ENCODE assay signal across 8 cellular contexts in the genomic region with DNA sequence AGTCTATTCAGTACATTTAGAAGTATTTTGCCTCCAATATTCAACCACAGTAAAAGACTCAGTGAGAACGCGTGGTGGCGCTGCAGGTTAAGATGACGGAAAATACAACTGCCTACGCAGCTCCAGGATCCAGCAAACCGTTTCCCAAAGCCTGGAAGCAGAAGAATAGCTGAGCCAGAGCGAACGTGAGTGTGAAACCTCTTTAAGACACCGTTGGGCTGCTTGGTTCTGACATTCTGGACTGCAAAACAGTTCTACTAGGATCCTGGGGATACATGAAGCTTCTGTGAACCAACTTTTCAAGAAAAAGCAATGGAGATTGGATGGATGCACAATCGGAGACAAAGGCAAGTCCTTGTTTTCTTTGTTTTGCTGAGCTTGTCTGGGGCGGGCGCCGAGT. TPM values are rescaled to one million over a fixed set of nuclear protein-coding genes. Genes with fewer than 3 reads are reported as not detected.
DNase-seq lines count a peak whose midpoint lies in the region; ATAC-seq and TF ChIP-seq lines count a peak whose summit lies in the region.

PCDHB16 (plus strand) TSS at position 140 of the 400 bp plus-strand sequence; CDS start at position 313, 173 bp downstream.

- no CpG with 5 or more reads among the region's 13 CpGs for WGBS in mesendoderm (ENCODE audit: extremely low coverage, insufficient coverage, low lambda C conversion rate)

- H3K4me2 ChIP-seq in mesendoderm (ENCODE audit: low read length) (peak within 1 kb of the TSS; percentile 60), PC-3 (ENCODE audit: low read length) (no peak within 1 kb of the TSS)

- no peaks in the 10 kb centered on the region for H3K9me2 ChIP-seq in PC-3 (replicated peaks; ENCODE audit: low read length)

- no peak within 1 kb of the TSS for H2BK120ac ChIP-seq in mesendoderm (ENCODE audit: low read depth, low read length)

- BruUV-seq in PC-3 (replicated peaks; lab: Mats Ljungman, UMichigan), result no TSS peak

- no peak for ATAC-seq in PC-3

- H4K5ac ChIP-seq in mesendoderm (ENCODE audit: low read length), result no peak within 1 kb of the TSS

- H3K36me3 ChIP-seq in mesendoderm (ENCODE audit: control insufficient read depth, insufficient read depth, low read length), result no peaks in the 10 kb centered on the region
- peaks cover 3% of the 10 kb centered on the region; the same call in 1 of the 2 replicates for H3K36me3 ChIP-seq in PC-3 (ENCODE audit: low read depth, low read length)

- no peaks in the 10 kb centered on the region for H3K79me2 ChIP-seq in mesendoderm (ENCODE audit: control insufficient read depth, insufficient read depth, low read length)
- no peaks in the 10 kb centered on the region for H3K79me2 ChIP-seq in PC-3 (ENCODE audit: low read length)

- H4K20me1 ChIP-seq in PC-3 (ENCODE audit: low read length), result no peaks in the 10 kb centered on the region

- peak within 1 kb of the TSS; percentile 61 for H3K4me3 ChIP-seq in coronary artery
- peak within 1 kb of the TSS; percentile 55 for H3K4me3 ChIP-seq in mesendoderm (ENCODE audit: low read length)
- H3K4me3 ChIP-seq in PC-3 (ENCODE audit: low read length), result no peak within 1 kb of the TSS

- H2AFZ ChIP-seq in PC-3 (ENCODE audit: low read length), result no peak within 1 kb of the TSS

- H3K27ac ChIP-seq in coronary artery (peak within 1 kb of the TSS; percentile 39 to 46), mesendoderm (ENCODE audit: low read depth, low read length) (no peak within 1 kb of the TSS), PC-3 (ENCODE audit: low read length) (no peak within 1 kb of the TSS)

- H2BK15ac ChIP-seq in mesendoderm (replicated peaks; ENCODE audit: low read depth), result no peak within 1 kb of the TSS

- peak within 1 kb of the TSS; percentile 73 for H3K9ac ChIP-seq in mesendoderm (ENCODE audit: low read length)
- H3K9ac ChIP-seq in PC-3 (ENCODE audit: low read length), result no peak within 1 kb of the TSS

- H3K18ac ChIP-seq in mesendoderm (ENCODE audit: low read length), result peak within 1 kb of the TSS; percentile 6

- H3K27me3 ChIP-seq in mesendoderm (ENCODE audit: insufficient read depth, low read length, poor library complexity), result no peaks in the 10 kb centered on the region
- H3K27me3 ChIP-seq in PC-3 (ENCODE audit: low read length), result no peaks in the 10 kb centered on the region

- no peaks in the 10 kb centered on the region for H3F3A ChIP-seq in PC-3 (ENCODE audit: low read length, unreplicated experiment)

- peaks cover 2% of the 10 kb centered on the region; the same call in 1 of the 2 replicates for H3K9me3 ChIP-seq in PC-3 (ENCODE audit: low read length)

- no peak for DNase-seq in AG09319 (ENCODE audit: extremely low read depth, low read depth)
- DNase-seq in NCI-H1092 (lab: John Stamatoyannopoulos, UW), result peak; percentile 9
- no peak for DNase-seq in coronary artery (ENCODE audit: low spot score)
- peak; percentile 87 for DNase-seq in mesendoderm
- no peak for DNase-seq in PC-3
- no peak for DNase-seq in SHP77 treated with DMSO at 0.1 percent for 48 hours (lab: John Stamatoyannopoulos, UW)
- DNase-seq in stimulated activated CD4-positive, alpha-beta T cell treated with anti-CD3 and anti-CD28 coated beads, Interleukin-15, amount 100 ng/mL, for 24 hours, result no peak
- DNase-seq in activated CD4-positive, alpha-beta T cell treated with anti-CD3 and anti-CD28 coated beads for 48 hours, result no peak

- H2BK5ac ChIP-seq in mesendoderm (ENCODE audit: low read length), result no peak within 1 kb of the TSS

- H3K4ac ChIP-seq in mesendoderm (ENCODE audit: low read depth, low read length), result no peak within 1 kb of the TSS

- peak within 1 kb of the TSS; percentile 83 for H3K56ac ChIP-seq in mesendoderm (ENCODE audit: low read length)

- H3K4me1 ChIP-seq in mesendoderm (ENCODE audit: control insufficient read depth, low read depth, low read length), result no peaks in the 10 kb centered on the region
- H3K4me1 ChIP-seq in PC-3 (ENCODE audit: insufficient read depth, low read length), result no peaks in the 10 kb centered on the region

- intact Hi-C loops in PC-3 (cut with micrococcal nuclease), result no loop called here

- H3K23ac ChIP-seq in mesendoderm (ENCODE audit: low read length), result no peak within 1 kb of the TSS

- H3K79me1 ChIP-seq in mesendoderm (ENCODE audit: low read length), result no peaks in the 10 kb centered on the region

- H4K8ac ChIP-seq in mesendoderm (ENCODE audit: low read depth, low read length), result no peak within 1 kb of the TSS

- no peak within 1 kb of the TSS for H2AK5ac ChIP-seq in mesendoderm (ENCODE audit: low read length)

- POLR2A ChIA-PET in PC-3 (lab: Charles Lee; ENCODE audit: unreplicated experiment), result interaction anchor here (0.6 kb wide), 1 partner anchor 24 kb away, joined by 3 read pairs; no protein-coding TSS in a partner anchor

- TF ChIP-seq CTCF in AG09319 (IDR thresholded peaks at IDR 0.05; ENCODE audit: low read depth, low read length) (peak; percentile 6; the same call in 1 of the 2 replicates), coronary artery (IDR thresholded peaks at IDR 0.05) (no peak), PC-3 (conservative IDR thresholded peaks at IDR 0.05; ENCODE audit: low read depth, low read length) (no peak)

- CTCF ChIA-PET in PC-3 (lab: Charles Lee), result no interaction called here

RNA-seq across cellular contexts. Expression of gene PCDHB16, which starts in this region (rescaled TPM):
- polyA plus RNA-seq in mesendoderm (2013, experiment 1 of 2), result 5.3 TPM
- 5.7 TPM for polyA plus RNA-seq in mesendoderm (2013, experiment 2 of 2)
- total RNA-seq in PC-3 (2014; rRNA removed), result 0.46 TPM in 1 of 2 replicates, not detected in the other

Comparison
In these comparisons a context has a peak if more than half of its experiments do, and no peak if none do; other contexts are left out.
1. DNase-seq: peak in NCI-H1092 (single experiment) and mesendoderm (single experiment); none in AG09319 (single experiment), coronary artery (single experiment), PC-3 (single experiment), SHP77 treated with DMSO at 0.1 percent for 48 hours (single experiment), stimulated activated CD4-positive, alpha-beta T cell treated with anti-CD3 and anti-CD28 coated beads, Interleukin-15, amount 100 ng/mL, for 24 hours (single experiment) and activated CD4-positive, alpha-beta T cell treated with anti-CD3 and anti-CD28 coated beads for 48 hours (single experiment).
2. H3K27ac ChIP-seq: peak in coronary artery (2 of 2); none in mesendoderm (single experiment) and PC-3 (single experiment).